ENCODE assay signal across 9 cellular contexts in the genomic region with DNA sequence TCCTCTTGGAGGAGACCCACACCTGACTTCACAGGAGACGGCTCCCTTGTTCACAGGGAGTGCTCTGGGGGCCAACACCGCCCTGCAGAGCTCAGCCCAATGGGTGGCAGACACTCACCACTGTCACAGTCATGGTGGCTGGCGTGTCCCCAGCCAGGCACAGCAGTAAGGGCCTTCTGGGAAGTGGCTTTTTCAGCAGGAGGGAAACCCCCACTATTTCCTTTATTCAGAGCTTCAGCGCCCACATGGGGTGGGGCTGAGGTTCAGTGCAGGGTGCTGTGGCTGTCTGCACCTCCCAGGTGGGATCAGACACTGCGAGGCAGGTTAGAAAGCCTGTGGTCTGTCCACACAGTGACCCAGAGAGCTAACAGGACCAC. TPM values are rescaled to one million over a fixed set of nuclear protein-coding genes. Genes with fewer than 3 reads are reported as not detected.
DNase-seq lines count a peak whose midpoint lies in the region; ATAC-seq and TF ChIP-seq lines count a peak whose summit lies in the region.
"Had no signal": no experiment of that assay in that cellular context is flagged by ENCODE, and none has a peak within 500 bp of the region (broad histone marks: within the 10 kb centered on the region; RNA-seq: fewer than 3 reads in every experiment).

No MANE protein-coding gene starts in this region.

- no peaks in the 10 kb centered on the region for H3K9me3 ChIP-seq in CD4-positive, alpha-beta T cell (ENCODE audit: control insufficient read depth, low read length)

- H3K4me3 Mint-ChIP-seq in CD4-positive, alpha-beta T cell = peak overlapping the region; percentile 74
- H3K4me3 Mint-ChIP-seq: mesothelial cell of epicardium had no signal

- intact Hi-C loops in CD4-positive, alpha-beta T cell (cut with DNase I, micrococcal nuclease) = loop anchor here in 1 of 2 experiments (10.0 kb wide), 3 partner anchors 141 to 439 kb away; a partner anchor contains a TSS

- peaks cover 46% of the 10 kb centered on the region for H3K36me3 Mint-ChIP-seq in CD4-positive, alpha-beta T cell (ENCODE audit: low read depth)

- ATAC-seq in CD4-positive, alpha-beta T cell (ENCODE audit: poor library complexity) = peak; percentile 86
- ATAC-seq in left lobe of liver (no peak), GM18867 (IDR thresholded peaks at IDR 0.05; ENCODE audit: unreplicated experiment) (no peak)

- TF ChIP-seq CTCF in CD4-positive, alpha-beta T cell (IDR thresholded peaks at IDR 0.05) = no peak

- H3K4me1 Mint-ChIP-seq in CD4-positive, alpha-beta T cell (ENCODE audit: low read depth) = peaks cover 54% of the 10 kb centered on the region

- H3K9me3 Mint-ChIP-seq in CD4-positive, alpha-beta T cell = no peaks in the 10 kb centered on the region
- H3K9me3 Mint-ChIP-seq: mesothelial cell of epicardium had no signal

- H3K4me3 ChIP-seq in Jurkat, Clone E6-1 (ENCODE audit: low read length) = no peak overlapping the region

- peak overlapping the region; percentile 47 for H3K27ac ChIP-seq in CD4-positive, alpha-beta T cell (ENCODE audit: low read depth, low read length)

- no peaks in the 10 kb centered on the region for H3K27me3 Mint-ChIP-seq in CD4-positive, alpha-beta T cell

- peak overlapping the region; percentile 91 for H3K27ac Mint-ChIP-seq in CD4-positive, alpha-beta T cell
- H3K27ac Mint-ChIP-seq: mesothelial cell of epicardium had no signal

- H3K27me3 ChIP-seq in CD4-positive, alpha-beta T cell (ENCODE audit: control insufficient read depth, insufficient read depth, low read length) = no peaks in the 10 kb centered on the region

- POLR2A ChIA-PET in CD4-positive, alpha-beta T cell (lab: Charles Lee) = interaction anchor here (0.8 to 2.0 kb wide), 6 partner anchors 14 to 136 kb away, joined by 4 to 7 read pairs (median 6); a partner anchor contains a TSS

- DNase-seq in CD4-positive, alpha-beta T cell = peak; percentile 33 to 70 (median 60)
- DNase-seq in Jurkat, Clone E6-1 (ENCODE audit: low read depth, low spot score) = peak; percentile 25
- DNase-seq in activated T-cell treated with anti-CD3 and anti-CD28 coated beads for 4 hours (peak; percentile 66), left lobe of liver (ENCODE audit: low spot score) (no peak), MV-4-11 (lab: John Stamatoyannopoulos, UW) (no peak), nucleus accumbens (lab: John Stamatoyannopoulos, UW) (no peak)
- peak; percentile 56 to 69 (median 63) for DNase-seq in stimulated activated CD4-positive, alpha-beta T cell treated with anti-CD3 and anti-CD28 coated beads, Interleukin-12 subunit alpha, Interleukin-12 subunit beta, amount 100 ng/mL, for 48 hours (ENCODE audit: low read depth in 2 of 3, low spot score in 1 of 3)

- CTCF ChIA-PET in CD4-positive, alpha-beta T cell (lab: Charles Lee) = interaction anchor here (1.8 kb wide), 1 partner anchor 40 kb away, joined by 18 read pairs; a partner anchor contains a TSS

RNA-seq across cellular contexts. Expression of a gene that starts 3.6 kb away (rescaled TPM):
- total RNA-seq in CD4-positive, alpha-beta T cell = 1 to 10 TPM; 7.7 to 8.0 TPM
- 11.2 TPM for polyA plus RNA-seq in Jurkat, Clone E6-1 (2012; ENCODE audit: insufficient read depth, insufficient read length)
- total RNA-seq in left lobe of liver = 7.2 TPM

RNA-seq across cellular contexts. Expression of a gene that starts 6.9 kb away (rescaled TPM):
- total RNA-seq in CD4-positive, alpha-beta T cell = 10 to 100 TPM; 37.7 to 43.2 TPM
- polyA plus RNA-seq in Jurkat, Clone E6-1 (2012; ENCODE audit: insufficient read depth, insufficient read length) = 112 TPM
- total RNA-seq in left lobe of liver = 39.5 TPM

RNA-seq across cellular contexts. Expression of a gene that starts 6.9 kb away (rescaled TPM):
- total RNA-seq in CD4-positive, alpha-beta T cell = 100 to 1,000 TPM; 107 to 109 TPM
- 95.9 TPM for polyA plus RNA-seq in Jurkat, Clone E6-1 (2012; ENCODE audit: insufficient read depth, insufficient read length)
- 59.3 TPM for total RNA-seq in left lobe of liver

RNA-seq across cellular contexts. Expression of a gene that starts 30.1 kb away (rescaled TPM):
- total RNA-seq in CD4-positive, alpha-beta T cell = under 1 TPM; 0.36 to 0.64 TPM
- 0.28 TPM for polyA plus RNA-seq in Jurkat, Clone E6-1 (2012; ENCODE audit: insufficient read depth, insufficient read length)
- total RNA-seq in left lobe of liver = 2.1 TPM

RNA-seq across cellular contexts. Expression of a gene that starts 36.1 kb away (rescaled TPM):
- total RNA-seq in CD4-positive, alpha-beta T cell = 10 to 100 TPM; 17.2 to 19.4 TPM
- polyA plus RNA-seq in Jurkat, Clone E6-1 (2012; ENCODE audit: insufficient read depth, insufficient read length) = 18.1 TPM
- 8.8 TPM for total RNA-seq in left lobe of liver

Comparison
In these comparisons a context has a peak if more than half of its experiments do, and no peak if none do; other contexts are left out.
1. DNase-seq: peak in CD4-positive, alpha-beta T cell (10 of 10), Jurkat, Clone E6-1 (single experiment), activated T-cell treated with anti-CD3 and anti-CD28 coated beads for 4 hours (single experiment) and stimulated activated CD4-positive, alpha-beta T cell treated with anti-CD3 and anti-CD28 coated beads, Interleukin-12 subunit alpha, Interleukin-12 subunit beta, amount 100 ng/mL, for 48 hours (3 of 3); none in left lobe of liver (single experiment), MV-4-11 (single experiment) and nucleus accumbens (0 of 56).